18 cellular contexts compared by ENCODE assay signal in the genomic region with DNA sequence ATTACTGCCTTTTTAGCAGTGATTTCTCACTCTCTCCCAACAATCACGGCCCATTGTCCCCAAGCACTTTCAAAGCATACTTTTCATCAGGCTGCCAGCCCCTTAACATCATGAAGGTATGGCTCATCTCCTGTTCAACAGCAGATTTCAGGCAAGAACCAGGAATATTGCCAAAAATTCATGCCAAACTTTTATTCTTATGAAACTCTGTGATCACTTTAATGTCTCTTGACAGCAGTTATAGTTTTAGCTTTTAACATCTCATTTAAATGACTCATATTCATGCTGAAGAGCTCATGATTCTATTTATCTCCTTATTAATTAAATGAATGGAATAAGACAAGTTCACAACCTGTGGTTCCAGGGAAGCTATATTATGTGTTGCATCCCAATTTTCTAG.
"Had no signal": no experiment of that assay in that cellular context is flagged by ENCODE, and none has a peak within 500 bp of the region (broad histone marks: within the 10 kb centered on the region; RNA-seq: fewer than 3 reads in every experiment).

No MANE protein-coding gene starts in this region.

- DNase-seq: activated CD4-positive, alpha-beta T cell treated with anti-CD3 and anti-CD28 coated beads for 1 hour; activated CD4-positive, alpha-beta T cell treated with anti-CD3 and anti-CD28 coated beads, Interleukin-2, amount 50 U/mL, for 48 hours; activated CD8-positive, alpha-beta memory T cell treated with anti-CD3 and anti-CD28 coated beads, Interleukin-2, amount 10 ng/mL, durations not matched to agents 7 days and 5 days; activated naive CD4-positive, alpha-beta T cell treated with anti-CD3 and anti-CD28 coated beads, Interleukin-2, amount 50 U/mL, for 16 hours; activated T-cell treated with anti-CD3 and anti-CD28 coated beads, Interleukin-2, amount 50 U/mL, for 1 hour; adrenal gland; body of pancreas; central memory CD4-positive, alpha-beta T cell; left colon; naive B cell; psoas muscle; stimulated activated CD4-positive, alpha-beta T cell treated with anti-CD3 and anti-CD28 coated beads, Interleukin-1b, Interleukin-23, amount 100 ng/mL, for 48 hours; stomach had no signal

- H3K4me1 ChIP-seq: adrenal gland, body of pancreas, neural progenitor cell, psoas muscle, stomach had no signal

- H3K4me3 ChIP-seq: adrenal gland, body of pancreas, coronary artery, lung, neural progenitor cell, psoas muscle, stomach, thoracic aorta had no signal

- H3K36me3 ChIP-seq: adrenal gland, neural progenitor cell, stomach, thoracic aorta had no signal

- H3K27me3 ChIP-seq: adrenal gland, body of pancreas, neural progenitor cell, stomach had no signal

- H3K9ac ChIP-seq: neural progenitor cell had no signal

- H3K4me2 ChIP-seq: neural progenitor cell had no signal

- H3K9me3 ChIP-seq: adrenal gland, body of pancreas, psoas muscle, thoracic aorta had no signal

- H3K27ac ChIP-seq: adrenal gland, body of pancreas, coronary artery, neural progenitor cell, psoas muscle, stomach, thoracic aorta, VCaP had no signal
